ENCODE assay signal across 1 cellular context in the genomic region with DNA sequence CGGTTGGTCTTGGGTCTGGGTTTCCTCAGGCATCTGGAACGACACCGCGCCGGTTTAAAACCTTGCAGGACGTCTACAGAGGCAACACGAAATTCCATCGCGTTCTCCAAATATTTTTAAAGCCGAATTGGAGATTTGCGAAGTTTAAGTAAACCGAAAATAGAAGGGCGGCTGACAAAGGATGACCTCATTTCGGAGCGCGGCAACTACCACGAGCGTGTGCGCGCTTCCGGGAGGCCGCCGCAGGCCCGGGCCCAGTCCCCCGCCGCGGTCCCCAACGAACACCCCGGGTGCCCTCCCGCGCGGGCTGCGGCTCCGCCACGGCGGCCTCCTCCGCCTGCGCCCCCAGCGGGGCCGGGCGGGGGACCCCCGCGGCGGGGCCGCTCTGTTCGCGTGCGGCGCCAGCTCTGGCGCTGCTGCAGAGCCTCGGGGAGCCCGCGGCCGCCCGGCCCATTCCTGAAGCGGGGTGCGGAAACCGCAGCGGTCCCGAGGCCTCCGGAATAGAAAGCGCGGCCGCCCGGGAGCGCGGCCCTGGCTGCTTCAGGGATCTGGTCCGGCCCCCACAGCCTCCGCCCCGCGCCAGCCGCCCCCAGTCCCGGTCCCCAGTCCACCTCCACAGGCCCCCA.
A peak's percentile ranks its signal among the peaks of the same experiment; 100 is the strongest.
TF ChIP-seq lines count a peak whose summit lies in the region.

No MANE protein-coding gene starts in this region.

TF ChIP-seq in GM12878, 131 proteins besides CTCF, POLR2A, EP300 and RAD21 (continued from another document):
- TF ChIP-seq ELK1 (IDR thresholded peaks at IDR 0.05; ENCODE audit: low read depth, low read length) (no peak), ESRRA (IDR thresholded peaks at IDR 0.05; ENCODE audit: low read length) (no peak), SMAD1 (IDR thresholded peaks at IDR 0.05; ENCODE audit: low read depth, partially characterized antibody) (no peak), NRF1 (conservative IDR thresholded peaks at IDR 0.05; ENCODE audit: low read depth, low read length) (no peak), HDAC2 (IDR thresholded peaks at IDR 0.05) (no peak), ZBED1 (IDR thresholded peaks at IDR 0.05; ENCODE audit: borderline replicate concordance) (no peak), ASH2L (IDR thresholded peaks at IDR 0.05; ENCODE audit: borderline replicate concordance, low read depth) (no peak), TCF12 (IDR thresholded peaks at IDR 0.05; ENCODE audit: low read depth, low read length) (no peak), SUZ12 (IDR thresholded peaks at IDR 0.05; ENCODE audit: unreplicated experiment) (no peak), NKRF (conservative IDR thresholded peaks at IDR 0.05) (no peak; the same call in 1 of the 2 replicates), USF2 (IDR thresholded peaks at IDR 0.05; ENCODE audit: borderline replicate concordance, low read depth, low read length) (no peak), IRF4 (IDR thresholded peaks at IDR 0.05; ENCODE audit: low read depth, low read length) (no peak), STAT3 (IDR thresholded peaks at IDR 0.05; ENCODE audit: low read depth, low read length) (no peak), CEBPB (IDR thresholded peaks at IDR 0.05; ENCODE audit: borderline replicate concordance in 1 of 2, low read depth in 2 of 2, low read length in 2 of 2) (no peak), ZNF687 (IDR thresholded peaks at IDR 0.05) (no peak), POLR2AphosphoS5 (IDR thresholded peaks at IDR 0.05; ENCODE audit: low read length) (no peak), MEF2A (IDR thresholded peaks at IDR 0.05; ENCODE audit: insufficient read depth, low read depth, low read length) (no peak), E2F8 (IDR thresholded peaks at IDR 0.05; ENCODE audit: low read depth, partially characterized antibody) (no peak), E2F4 (IDR thresholded peaks at IDR 0.05; ENCODE audit: low read depth, low read length) (no peak), CHD1 (IDR thresholded peaks at IDR 0.05; ENCODE audit: low read depth, low read length) (0 out of 2 replicates have a peak, but pooled peaks have one; percentile 89), CREB1 (IDR thresholded peaks at IDR 0.05; ENCODE audit: low read depth) (peak; percentile 88), SKIL (IDR thresholded peaks at IDR 0.05; ENCODE audit: low read depth, poor library complexity, severe bottlenecking) (no peak), POU2F2 (IDR thresholded peaks at IDR 0.05; ENCODE audit: borderline replicate concordance, low read depth, low read length) (no peak), BACH1 (IDR thresholded peaks at IDR 0.05; ENCODE audit: borderline replicate concordance) (peak; percentile 85; the same call in 1 of the 2 replicates), SUPT20H (IDR thresholded peaks at IDR 0.05; ENCODE audit: borderline replicate concordance, control insufficient read depth, low read depth, low read length) (no peak), NR2F1 (conservative IDR thresholded peaks at IDR 0.05) (peak; percentile 10; the same call in 1 of the 2 replicates), POLR2AphosphoS2 (IDR thresholded peaks at IDR 0.05; ENCODE audit: low read depth, low read length) (0 out of 2 replicates have a peak, but pooled peaks have one; percentile 4), RAD51 (IDR thresholded peaks at IDR 0.05) (no peak), GABPA (IDR thresholded peaks at IDR 0.05; ENCODE audit: low read depth) (0 out of 2 replicates have a peak, but pooled peaks have one; percentile 14), IRF5 (IDR thresholded peaks at IDR 0.05; ENCODE audit: borderline replicate concordance) (no peak)
